8 cellular contexts compared by ENCODE assay signal in the genomic region with DNA sequence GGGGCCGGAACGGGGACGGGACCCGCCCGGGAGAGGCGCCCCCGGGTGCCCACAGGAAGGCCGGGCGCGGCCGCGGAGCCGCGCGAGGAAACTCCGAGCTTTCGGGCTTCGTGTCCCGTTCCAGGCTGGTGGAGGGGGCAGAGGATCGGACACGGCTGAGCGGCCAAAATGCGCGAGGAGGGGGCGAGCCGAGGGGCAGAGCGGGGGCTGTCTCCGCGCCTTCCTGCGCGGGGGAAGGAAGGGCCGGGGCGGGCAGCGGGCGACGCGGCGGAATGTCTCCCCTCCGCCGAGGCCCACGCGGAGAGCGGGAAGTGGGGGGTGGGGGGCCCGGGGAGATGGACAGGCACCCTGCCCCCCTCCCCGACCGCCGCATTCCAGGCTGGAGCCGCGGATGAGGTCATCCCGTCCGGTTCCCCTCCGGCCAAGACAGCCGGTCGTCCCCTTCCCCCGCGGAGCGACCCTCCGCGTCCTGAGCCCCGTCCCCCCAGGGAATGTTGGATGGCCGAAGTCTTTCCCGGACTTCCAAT. TPM values are rescaled to one million over a fixed set of nuclear protein-coding genes. Genes with fewer than 3 reads are reported as not detected.
DNase-seq lines count a peak whose midpoint lies in the region; ATAC-seq and TF ChIP-seq lines count a peak whose summit lies in the region.

No MANE protein-coding gene starts in this region.

- TF ChIP-seq POLR2A in Peyer's patch (IDR thresholded peaks at IDR 0.05): no peak

- peaks cover 0 to 2% (median 0%) of the 10 kb centered on the region in 9 donors for H3K9me3 Mint-ChIP-seq in naive thymus-derived CD8-positive, alpha-beta T cell
- peaks cover 7% of the 10 kb centered on the region for H3K9me3 Mint-ChIP-seq in glutamatergic neuron (ENCODE audit: unreplicated experiment)

- H3K4me3 ChIP-seq in AG09309 (ENCODE audit: control insufficient read depth, low read depth, low read length) (peak overlapping the region; percentile 51), Peyer's patch (peak overlapping the region; percentile 59 to 77 (median 64)), esophagus (ENCODE audit: low read depth in 1 of 2, low read length in 2 of 2) (peak overlapping the region; percentile 78 to 79)

- peak in 1 of 2 donors; percentile 31 for ATAC-seq in naive thymus-derived CD8-positive, alpha-beta T cell
- ATAC-seq in GM21423 (IDR thresholded peaks at IDR 0.05; ENCODE audit: unreplicated experiment): no peak

- POLR2A ChIA-PET in naive thymus-derived CD8-positive, alpha-beta T cell (lab: Charles Lee): no interaction called here

- H3K27me3 ChIP-seq in Peyer's patch (no peaks in the 10 kb centered on the region), esophagus (ENCODE audit: control insufficient read depth in 1 of 2, insufficient read depth in 2 of 2, low read length in 2 of 2) (no peaks in the 10 kb centered on the region)

- H3K36me3 Mint-ChIP-seq in naive thymus-derived CD8-positive, alpha-beta T cell: no peaks in the 10 kb centered on the region
- no peaks in the 10 kb centered on the region for H3K36me3 Mint-ChIP-seq in glutamatergic neuron (ENCODE audit: unreplicated experiment)

- peaks cover 9 to 29% (median 24%) of the 10 kb centered on the region in 4 donors for H3K4me1 Mint-ChIP-seq in naive thymus-derived CD8-positive, alpha-beta T cell
- peaks cover 3% of the 10 kb centered on the region for H3K4me1 Mint-ChIP-seq in glutamatergic neuron (ENCODE audit: low read depth, unreplicated experiment)

- DNase-seq in AG09309 (ENCODE audit: low read depth) (no peak), Peyer's patch (no peak), foreskin melanocyte (no peak), glutamatergic neuron (no peak)
- DNase-seq in naive thymus-derived CD8-positive, alpha-beta T cell: no peak
- DNase-seq in stimulated activated CD4-positive, alpha-beta T cell treated with anti-CD3 and anti-CD28 coated beads, Interleukin-15, amount 100 ng/mL, for 24 hours: no peak

- H3K27ac ChIP-seq in Peyer's patch (peak overlapping the region; percentile 78 to 98 (median 96)), esophagus (ENCODE audit: low read depth in 2 of 2, low read length in 1 of 2) (peak overlapping the region; percentile 96 to 97)

- H3K27me3 Mint-ChIP-seq in naive thymus-derived CD8-positive, alpha-beta T cell: peaks cover 16 to 48% (median 36%) of the 10 kb centered on the region in 5 donors
- peaks cover 13% of the 10 kb centered on the region for H3K27me3 Mint-ChIP-seq in glutamatergic neuron (ENCODE audit: unreplicated experiment)

- H3K4me3 Mint-ChIP-seq in naive thymus-derived CD8-positive, alpha-beta T cell: peak overlapping the region in 9 of 10 donors; percentile 11 to 82 (median 69)
- H3K4me3 Mint-ChIP-seq in glutamatergic neuron (ENCODE audit: unreplicated experiment): no peak overlapping the region

- H3K9me3 ChIP-seq in Peyer's patch: no peaks in the 10 kb centered on the region
- no peaks in the 10 kb centered on the region for H3K9me3 ChIP-seq in esophagus (ENCODE audit: control insufficient read depth in 2 of 2, insufficient read depth in 1 of 2, low read depth in 1 of 2, low read length in 1 of 2)

- no peaks in the 10 kb centered on the region for H3K36me3 ChIP-seq in Peyer's patch
- H3K36me3 ChIP-seq in esophagus (ENCODE audit: control insufficient read depth in 2 of 2, insufficient read depth in 2 of 2, low read length in 1 of 2): peaks cover 0 to 5% of the 10 kb centered on the region in 2 donors

- H3K27ac Mint-ChIP-seq in naive thymus-derived CD8-positive, alpha-beta T cell: no peak overlapping the region
- no peak overlapping the region for H3K27ac Mint-ChIP-seq in glutamatergic neuron (ENCODE audit: unreplicated experiment)

- peaks cover 0 to 49% (median 25%) of the 10 kb centered on the region in 4 donors for H3K4me1 ChIP-seq in Peyer's patch
- peaks cover 14 to 31% of the 10 kb centered on the region in 2 donors for H3K4me1 ChIP-seq in esophagus (ENCODE audit: control insufficient read depth in 2 of 2, insufficient read depth in 2 of 2, low read length in 1 of 2)

- TF ChIP-seq CTCF in AG09309 (IDR thresholded peaks at IDR 0.05; ENCODE audit: control insufficient read depth, insufficient read depth, low read depth, low read length, missing control alignments) (no peak), Peyer's patch (IDR thresholded peaks at IDR 0.05) (no peak), glutamatergic neuron (IDR thresholded peaks at IDR 0.05; ENCODE audit: partially characterized antibody, unreplicated experiment) (no peak)

- 0 to 1% methylated on average over 54 to 62 of the region's 62 CpGs for WGBS in esophagus, 2 donors

RNA-seq across cellular contexts. Expression of gene CDC42EP1, which starts 0.5 kb away (rescaled TPM):
- total RNA-seq in Peyer's patch (10 to 100 TPM; 22.3 to 41.0 (median 34.7) TPM), glutamatergic neuron (ENCODE audit: unreplicated experiment) (2.1 TPM)
- 10 to 100 TPM; 50.1 to 64.3 TPM for polyA plus RNA-seq in esophagus
- total RNA-seq in naive thymus-derived CD8-positive, alpha-beta T cell: not detected
- not detected for polyA plus RNA-seq in naive thymus-derived CD8-positive, alpha-beta T cell

RNA-seq across cellular contexts. Expression of gene LGALS2, which starts 19.1 kb away (rescaled TPM):
- 100 to 1,000 TPM in 2 of 4 donors, 10 to 100 TPM in 2; 19.8 to 190 (median 92.7) TPM for total RNA-seq in Peyer's patch
- polyA plus RNA-seq in esophagus: 1 to 10 TPM in 1 of 2 donors, under 1 TPM in 1; 0.20 to 1.3 TPM
- not detected for total RNA-seq in naive thymus-derived CD8-positive, alpha-beta T cell
- polyA plus RNA-seq in naive thymus-derived CD8-positive, alpha-beta T cell: not detected
- not detected for total RNA-seq in glutamatergic neuron (ENCODE audit: unreplicated experiment)

RNA-seq across cellular contexts. Expression of gene CARD10, which starts 41.5 kb away (rescaled TPM):
- total RNA-seq in Peyer's patch (100 to 1,000 TPM in 3 of 4 donors, 10 to 100 TPM in 1; 74.3 to 142 (median 123) TPM), glutamatergic neuron (ENCODE audit: unreplicated experiment) (2.7 TPM)
- polyA plus RNA-seq in esophagus: 10 to 100 TPM; 13.0 to 13.1 TPM
- 1 to 10 TPM; 1.2 to 1.4 TPM for total RNA-seq in naive thymus-derived CD8-positive, alpha-beta T cell
- under 1 TPM in 1 of 3 donors, not detected in 2; 0.22 TPM for polyA plus RNA-seq in naive thymus-derived CD8-positive, alpha-beta T cell

RNA-seq across cellular contexts. Expression of gene GGA1, which starts 47.9 kb away (rescaled TPM):
- total RNA-seq in Peyer's patch: 100 to 1,000 TPM in 3 of 4 donors, 10 to 100 TPM in 1; 67.1 to 189 (median 117) TPM
- 10 to 100 TPM; 34.2 to 55.6 TPM for polyA plus RNA-seq in esophagus
- 100 to 1,000 TPM; 103 to 110 TPM for total RNA-seq in naive thymus-derived CD8-positive, alpha-beta T cell
- polyA plus RNA-seq in naive thymus-derived CD8-positive, alpha-beta T cell: 10 to 100 TPM; 20.3 to 24.5 (median 22.6) TPM
- total RNA-seq in glutamatergic neuron (ENCODE audit: unreplicated experiment): 104 TPM

Comparison
In these comparisons a context has a peak if more than half of its experiments do, and no peak if none do; other contexts are left out.
1. RNA of gene LGALS2, which starts 19.1 kb away (total RNA-seq): 19.8 to 190 TPM in Peyer's patch; not detected in naive thymus-derived CD8-positive, alpha-beta T cell and not detected in glutamatergic neuron (single experiment); every median in the first group is over 10 times any median in the second.
2. RNA of gene CARD10, which starts 41.5 kb away (total RNA-seq): 74.3 to 142 TPM in Peyer's patch; 2.7 TPM in glutamatergic neuron (single experiment) and 1.2 to 1.4 TPM in naive thymus-derived CD8-positive, alpha-beta T cell; every median in the first group is over 10 times any median in the second.
3. Peak in every context shown above with its lines, with median percentiles within 50 percentile points of each other: H3K4me3 ChIP-seq.